Comparison of ENCODE assay signal across 1 cellular context in the genomic region with DNA sequence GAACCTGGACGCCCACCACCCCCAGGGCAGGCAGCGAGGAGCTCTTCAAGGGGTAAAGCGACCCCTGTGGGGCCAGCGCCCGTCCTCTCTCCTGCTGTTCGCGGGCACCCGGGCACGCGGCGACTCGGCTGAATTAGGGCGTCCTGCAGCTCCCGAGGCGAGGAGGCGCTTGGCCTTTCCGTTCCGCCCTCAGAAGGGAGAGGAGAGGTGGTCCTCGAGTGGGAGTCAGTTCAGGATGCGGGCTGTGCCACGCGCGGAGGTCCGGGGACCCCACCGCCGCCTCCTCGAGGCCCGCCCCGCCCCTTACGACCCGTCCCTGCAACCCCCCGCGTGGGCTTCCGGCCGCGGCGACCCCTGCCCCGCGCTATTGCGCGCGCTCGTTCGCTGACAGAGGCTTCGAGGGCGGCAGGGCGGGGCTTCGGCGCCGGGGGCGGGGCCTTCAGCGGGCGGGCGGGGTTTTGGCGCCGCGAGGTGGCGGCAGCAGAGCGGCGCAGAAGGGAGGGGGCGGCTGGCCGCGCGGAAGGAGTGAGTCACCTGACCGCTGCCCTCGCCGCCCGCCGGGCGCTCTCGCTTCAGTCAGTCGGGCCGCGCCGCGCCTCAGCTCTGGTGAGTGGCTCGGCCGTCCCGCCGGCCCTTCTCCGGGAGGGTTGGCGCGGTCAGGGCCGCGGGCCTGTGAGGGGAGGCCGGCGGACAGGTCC.
A peak's percentile ranks its signal among the peaks of the same experiment; 100 is the strongest.
TF ChIP-seq lines count a peak whose summit lies in the region.

Gene BACH1 (plus strand): TSS at position 575 of the 698 bp plus-strand sequence. CDS start 22,359 bp downstream, outside the sequence.

TF ChIP-seq in K562, 482 proteins besides CTCF, POLR2A, EP300 and RAD21 (continues in another document):
- TF ChIP-seq MGA (IDR thresholded peaks at IDR 0.05) = peak; percentile 95
- no peak for TF ChIP-seq NFIX (CRISPR knock-in tag; IDR thresholded peaks at IDR 0.05; ENCODE audit: low read depth)
- TF ChIP-seq JUND (IDR thresholded peaks at IDR 0.05; ENCODE audit: borderline replicate concordance, low read depth, low read length) = peak; percentile 92
- peak; percentile 67; the same call in 1 of the 3 replicates for TF ChIP-seq JUND (tag; IDR thresholded peaks at IDR 0.05; ENCODE audit: borderline replicate concordance, low read depth, low read length)
- TF ChIP-seq, protein P1, sequence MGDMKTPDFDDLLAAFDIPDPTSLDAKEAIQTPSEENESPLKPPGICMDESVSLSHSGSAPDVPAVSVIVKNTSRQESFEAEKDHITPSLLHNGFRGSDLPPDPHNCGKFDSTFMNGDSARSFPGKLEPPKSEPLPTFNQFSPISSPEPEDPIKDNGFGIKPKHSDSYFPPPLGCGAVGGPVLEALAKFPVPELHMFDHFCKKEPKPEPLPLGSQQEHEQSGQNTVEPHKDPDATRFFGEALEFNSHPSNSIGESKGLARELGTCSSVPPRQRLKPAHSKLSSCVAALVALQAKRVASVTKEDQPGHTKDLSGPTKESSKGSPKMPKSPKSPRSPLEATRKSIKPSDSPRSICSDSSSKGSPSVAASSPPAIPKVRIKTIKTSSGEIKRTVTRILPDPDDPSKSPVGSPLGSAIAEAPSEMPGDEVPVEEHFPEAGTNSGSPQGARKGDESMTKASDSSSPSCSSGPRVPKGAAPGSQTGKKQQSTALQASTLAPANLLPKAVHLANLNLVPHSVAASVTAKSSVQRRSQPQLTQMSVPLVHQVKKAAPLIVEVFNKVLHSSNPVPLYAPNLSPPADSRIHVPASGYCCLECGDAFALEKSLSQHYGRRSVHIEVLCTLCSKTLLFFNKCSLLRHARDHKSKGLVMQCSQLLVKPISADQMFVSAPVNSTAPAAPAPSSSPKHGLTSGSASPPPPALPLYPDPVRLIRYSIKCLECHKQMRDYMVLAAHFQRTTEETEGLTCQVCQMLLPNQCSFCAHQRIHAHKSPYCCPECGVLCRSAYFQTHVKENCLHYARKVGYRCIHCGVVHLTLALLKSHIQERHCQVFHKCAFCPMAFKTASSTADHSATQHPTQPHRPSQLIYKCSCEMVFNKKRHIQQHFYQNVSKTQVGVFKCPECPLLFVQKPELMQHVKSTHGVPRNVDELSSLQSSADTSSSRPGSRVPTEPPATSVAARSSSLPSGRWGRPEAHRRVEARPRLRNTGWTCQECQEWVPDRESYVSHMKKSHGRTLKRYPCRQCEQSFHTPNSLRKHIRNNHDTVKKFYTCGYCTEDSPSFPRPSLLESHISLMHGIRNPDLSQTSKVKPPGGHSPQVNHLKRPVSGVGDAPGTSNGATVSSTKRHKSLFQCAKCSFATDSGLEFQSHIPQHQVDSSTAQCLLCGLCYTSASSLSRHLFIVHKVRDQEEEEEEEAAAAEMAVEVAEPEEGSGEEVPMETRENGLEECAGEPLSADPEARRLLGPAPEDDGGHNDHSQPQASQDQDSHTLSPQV (IDR thresholded peaks at IDR 0.05) = peak; percentile 54
- peak; percentile 85 for TF ChIP-seq ZFX (CRISPR knock-in tag; IDR thresholded peaks at IDR 0.05)
- TF ChIP-seq ZNF584 (CRISPR knock-in tag; IDR thresholded peaks at IDR 0.05; ENCODE audit: low read depth) = no peak
- TF ChIP-seq UBTF (IDR thresholded peaks at IDR 0.05; ENCODE audit: borderline replicate concordance in 1 of 2, low read depth in 2 of 2, low read length in 2 of 2) = peak; percentile 84; a peak in 3 of 4 replicates
- peak; percentile 53 for TF ChIP-seq EGR1 (conservative IDR thresholded peaks at IDR 0.05)
- TF ChIP-seq ZNF785 (CRISPR knock-in tag; IDR thresholded peaks at IDR 0.05) = no peak
- no peak for TF ChIP-seq ZNF449 (CRISPR knock-in tag; IDR thresholded peaks at IDR 0.05)
- TF ChIP-seq HMGN3 (IDR thresholded peaks at IDR 0.05; ENCODE audit: borderline replicate concordance, extremely low read depth, insufficient read length, low read depth, low read length) = peak; percentile 67
- TF ChIP-seq SUPT5H (IDR thresholded peaks at IDR 0.05) = peak; percentile 72
- TF ChIP-seq, protein P2, sequence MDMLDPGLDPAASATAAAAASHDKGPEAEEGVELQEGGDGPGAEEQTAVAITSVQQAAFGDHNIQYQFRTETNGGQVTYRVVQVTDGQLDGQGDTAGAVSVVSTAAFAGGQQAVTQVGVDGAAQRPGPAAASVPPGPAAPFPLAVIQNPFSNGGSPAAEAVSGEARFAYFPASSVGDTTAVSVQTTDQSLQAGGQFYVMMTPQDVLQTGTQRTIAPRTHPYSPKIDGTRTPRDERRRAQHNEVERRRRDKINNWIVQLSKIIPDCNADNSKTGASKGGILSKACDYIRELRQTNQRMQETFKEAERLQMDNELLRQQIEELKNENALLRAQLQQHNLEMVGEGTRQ (CRISPR knock-in tag; IDR thresholded peaks at IDR 0.05) = peak; percentile 84
- peak in 1 of 2 experiments; percentile 78; a peak in 1 of 4 replicates for TF ChIP-seq ZNF639 (CRISPR knock-in tag; conservative IDR thresholded peaks at IDR 0.05 in 1 of 2, IDR thresholded peaks at IDR 0.05 in 1 of 2)
- peak; percentile 48 for TF ChIP-seq FUS (optimal IDR thresholded peaks at IDR 0.05; ENCODE audit: low read depth, low read length)
- TF ChIP-seq, protein P3, sequence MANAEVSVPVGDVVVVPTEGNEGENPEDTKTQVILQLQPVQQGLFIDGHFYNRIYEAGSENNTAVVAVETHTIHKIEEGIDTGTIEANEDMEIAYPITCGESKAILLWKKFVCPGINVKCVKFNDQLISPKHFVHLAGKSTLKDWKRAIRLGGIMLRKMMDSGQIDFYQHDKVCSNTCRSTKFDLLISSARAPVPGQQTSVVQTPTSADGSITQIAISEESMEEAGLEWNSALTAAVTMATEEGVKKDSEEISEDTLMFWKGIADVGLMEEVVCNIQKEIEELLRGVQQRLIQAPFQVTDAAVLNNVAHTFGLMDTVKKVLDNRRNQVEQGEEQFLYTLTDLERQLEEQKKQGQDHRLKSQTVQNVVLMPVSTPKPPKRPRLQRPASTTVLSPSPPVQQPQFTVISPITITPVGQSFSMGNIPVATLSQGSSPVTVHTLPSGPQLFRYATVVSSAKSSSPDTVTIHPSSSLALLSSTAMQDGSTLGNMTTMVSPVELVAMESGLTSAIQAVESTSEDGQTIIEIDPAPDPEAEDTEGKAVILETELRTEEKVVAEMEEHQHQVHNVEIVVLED (CRISPR knock-in tag; IDR thresholded peaks at IDR 0.05) = peak; percentile 59; the same call in 1 of the 2 replicates
- no peak for TF ChIP-seq HSF4 (CRISPR knock-in tag; IDR thresholded peaks at IDR 0.05; ENCODE audit: borderline replicate concordance)
- no peak; the same call in 1 of the 2 replicates for TF ChIP-seq NFIC (IDR thresholded peaks at IDR 0.05)
- peak; percentile 2 for TF ChIP-seq RBM22 (IDR thresholded peaks at IDR 0.05; ENCODE audit: low read depth, low read length, poor library complexity, severe bottlenecking)
- TF ChIP-seq MTA3 (IDR thresholded peaks at IDR 0.05; ENCODE audit: borderline replicate concordance) = peak; percentile 26
- 0 out of 2 replicates have a peak, but pooled peaks have one; percentile 25 for TF ChIP-seq PHB (CRISPR knock-in tag; IDR thresholded peaks at IDR 0.05)
